In the genomic region with DNA sequence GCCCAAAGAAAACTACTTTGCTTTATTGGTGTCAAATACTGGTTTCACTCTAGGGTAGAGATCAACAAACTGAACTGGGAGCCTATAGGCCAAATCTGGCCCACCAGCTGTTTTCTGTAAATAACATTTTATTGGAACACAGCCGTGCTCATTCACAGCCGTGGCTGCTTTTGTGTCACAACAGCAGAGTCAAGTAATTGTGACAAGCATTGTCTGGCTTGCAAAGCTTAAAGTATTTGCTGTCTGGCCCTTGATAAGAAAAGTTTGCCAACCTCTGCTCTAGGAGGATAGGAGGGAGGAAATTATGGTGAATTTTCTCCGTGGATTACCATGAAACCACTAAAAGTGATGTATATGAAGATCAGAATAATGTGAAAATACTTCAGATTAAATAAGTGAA, we compare ENCODE assay signal across 1 cellular context.
A peak's percentile ranks its signal among the peaks of the same experiment; 100 is the strongest.
TF ChIP-seq lines count a peak whose summit lies in the region.

No MANE protein-coding gene starts in this region.

TF ChIP-seq in K562, 482 proteins besides CTCF, POLR2A, EP300 and RAD21 (continued from another document):
- TF ChIP-seq, protein P1, sequence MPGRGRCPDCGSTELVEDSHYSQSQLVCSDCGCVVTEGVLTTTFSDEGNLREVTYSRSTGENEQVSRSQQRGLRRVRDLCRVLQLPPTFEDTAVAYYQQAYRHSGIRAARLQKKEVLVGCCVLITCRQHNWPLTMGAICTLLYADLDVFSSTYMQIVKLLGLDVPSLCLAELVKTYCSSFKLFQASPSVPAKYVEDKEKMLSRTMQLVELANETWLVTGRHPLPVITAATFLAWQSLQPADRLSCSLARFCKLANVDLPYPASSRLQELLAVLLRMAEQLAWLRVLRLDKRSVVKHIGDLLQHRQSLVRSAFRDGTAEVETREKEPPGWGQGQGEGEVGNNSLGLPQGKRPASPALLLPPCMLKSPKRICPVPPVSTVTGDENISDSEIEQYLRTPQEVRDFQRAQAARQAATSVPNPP (IDR thresholded peaks at IDR 0.05; ENCODE audit: borderline replicate concordance, insufficient read depth, insufficient read length), result no peak
- TF ChIP-seq RAD51 (IDR thresholded peaks at IDR 0.05; ENCODE audit: borderline replicate concordance, low read depth) (no peak), TAF1 (IDR thresholded peaks at IDR 0.05; ENCODE audit: control insufficient read depth, extremely low read depth, insufficient read depth, low read length, severe bottlenecking) (no peak), TRIM24 (IDR thresholded peaks at IDR 0.05) (peak in 1 of 2 experiments; percentile 58; a peak in 1 of 4 replicates), KAT8 (IDR thresholded peaks at IDR 0.05; ENCODE audit: low read depth) (no peak), MECOM (CRISPR knock-in tag; IDR thresholded peaks at IDR 0.05) (no peak), CHCHD3 (CRISPR knock-in tag; IDR thresholded peaks at IDR 0.05) (no peak), SOX6 (IDR thresholded peaks at IDR 0.05) (peak; percentile 85), CBFA2T3 (IDR thresholded peaks at IDR 0.05) (peak; percentile 83), KLF6 (CRISPR knock-in tag; IDR thresholded peaks at IDR 0.05; ENCODE audit: borderline replicate concordance) (no peak), ZC3H4 (CRISPR knock-in tag; IDR thresholded peaks at IDR 0.05; ENCODE audit: borderline replicate concordance) (no peak), KDM5B (IDR thresholded peaks at IDR 0.05; ENCODE audit: insufficient replicate concordance, low read depth, low read length) (no peak), CHD2 (IDR thresholded peaks at IDR 0.05; ENCODE audit: low read depth, low read length) (no peak), NCOR1 (IDR thresholded peaks at IDR 0.05) (peak; percentile 57), TCF3 (CRISPR knock-in tag; IDR thresholded peaks at IDR 0.05) (peak; percentile 86), ERF (CRISPR knock-in tag; IDR thresholded peaks at IDR 0.05) (no peak), MTA2 (IDR thresholded peaks at IDR 0.05; ENCODE audit: low read depth) (peak; percentile 57)
- TF ChIP-seq, protein P2, sequence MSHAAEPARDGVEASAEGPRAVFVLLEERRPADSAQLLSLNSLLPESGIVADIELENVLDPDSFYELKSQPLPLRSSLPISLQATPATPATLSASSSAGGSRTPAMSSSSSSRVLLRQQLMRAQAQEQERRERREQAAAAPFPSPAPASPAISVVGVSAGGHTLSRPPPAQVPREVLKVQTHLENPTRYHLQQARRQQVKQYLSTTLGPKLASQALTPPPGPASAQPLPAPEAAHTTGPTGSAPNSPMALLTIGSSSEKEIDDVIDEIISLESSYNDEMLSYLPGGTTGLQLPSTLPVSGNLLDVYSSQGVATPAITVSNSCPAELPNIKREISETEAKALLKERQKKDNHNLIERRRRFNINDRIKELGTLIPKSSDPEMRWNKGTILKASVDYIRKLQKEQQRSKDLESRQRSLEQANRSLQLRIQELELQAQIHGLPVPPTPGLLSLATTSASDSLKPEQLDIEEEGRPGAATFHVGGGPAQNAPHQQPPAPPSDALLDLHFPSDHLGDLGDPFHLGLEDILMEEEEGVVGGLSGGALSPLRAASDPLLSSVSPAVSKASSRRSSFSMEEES (CRISPR knock-in tag; IDR thresholded peaks at IDR 0.05), result no peak
- TF ChIP-seq, protein P3, sequence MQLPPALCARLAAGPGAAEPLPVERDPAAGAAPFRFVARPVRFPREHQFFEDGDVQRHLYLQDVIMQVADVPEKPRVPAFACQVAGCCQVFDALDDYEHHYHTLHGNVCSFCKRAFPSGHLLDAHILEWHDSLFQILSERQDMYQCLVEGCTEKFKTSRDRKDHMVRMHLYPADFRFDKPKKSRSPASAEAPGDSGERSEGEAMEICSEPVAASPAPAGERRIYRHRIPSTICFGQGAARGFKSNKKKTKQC (CRISPR knock-in tag; IDR thresholded peaks at IDR 0.05), result no peak
- TF ChIP-seq, protein P4, sequence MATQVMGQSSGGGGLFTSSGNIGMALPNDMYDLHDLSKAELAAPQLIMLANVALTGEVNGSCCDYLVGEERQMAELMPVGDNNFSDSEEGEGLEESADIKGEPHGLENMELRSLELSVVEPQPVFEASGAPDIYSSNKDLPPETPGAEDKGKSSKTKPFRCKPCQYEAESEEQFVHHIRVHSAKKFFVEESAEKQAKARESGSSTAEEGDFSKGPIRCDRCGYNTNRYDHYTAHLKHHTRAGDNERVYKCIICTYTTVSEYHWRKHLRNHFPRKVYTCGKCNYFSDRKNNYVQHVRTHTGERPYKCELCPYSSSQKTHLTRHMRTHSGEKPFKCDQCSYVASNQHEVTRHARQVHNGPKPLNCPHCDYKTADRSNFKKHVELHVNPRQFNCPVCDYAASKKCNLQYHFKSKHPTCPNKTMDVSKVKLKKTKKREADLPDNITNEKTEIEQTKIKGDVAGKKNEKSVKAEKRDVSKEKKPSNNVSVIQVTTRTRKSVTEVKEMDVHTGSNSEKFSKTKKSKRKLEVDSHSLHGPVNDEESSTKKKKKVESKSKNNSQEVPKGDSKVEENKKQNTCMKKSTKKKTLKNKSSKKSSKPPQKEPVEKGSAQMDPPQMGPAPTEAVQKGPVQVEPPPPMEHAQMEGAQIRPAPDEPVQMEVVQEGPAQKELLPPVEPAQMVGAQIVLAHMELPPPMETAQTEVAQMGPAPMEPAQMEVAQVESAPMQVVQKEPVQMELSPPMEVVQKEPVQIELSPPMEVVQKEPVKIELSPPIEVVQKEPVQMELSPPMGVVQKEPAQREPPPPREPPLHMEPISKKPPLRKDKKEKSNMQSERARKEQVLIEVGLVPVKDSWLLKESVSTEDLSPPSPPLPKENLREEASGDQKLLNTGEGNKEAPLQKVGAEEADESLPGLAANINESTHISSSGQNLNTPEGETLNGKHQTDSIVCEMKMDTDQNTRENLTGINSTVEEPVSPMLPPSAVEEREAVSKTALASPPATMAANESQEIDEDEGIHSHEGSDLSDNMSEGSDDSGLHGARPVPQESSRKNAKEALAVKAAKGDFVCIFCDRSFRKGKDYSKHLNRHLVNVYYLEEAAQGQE (CRISPR knock-in tag; IDR thresholded peaks at IDR 0.05; ENCODE audit: low read depth), result no peak
- TF ChIP-seq, protein P5, sequence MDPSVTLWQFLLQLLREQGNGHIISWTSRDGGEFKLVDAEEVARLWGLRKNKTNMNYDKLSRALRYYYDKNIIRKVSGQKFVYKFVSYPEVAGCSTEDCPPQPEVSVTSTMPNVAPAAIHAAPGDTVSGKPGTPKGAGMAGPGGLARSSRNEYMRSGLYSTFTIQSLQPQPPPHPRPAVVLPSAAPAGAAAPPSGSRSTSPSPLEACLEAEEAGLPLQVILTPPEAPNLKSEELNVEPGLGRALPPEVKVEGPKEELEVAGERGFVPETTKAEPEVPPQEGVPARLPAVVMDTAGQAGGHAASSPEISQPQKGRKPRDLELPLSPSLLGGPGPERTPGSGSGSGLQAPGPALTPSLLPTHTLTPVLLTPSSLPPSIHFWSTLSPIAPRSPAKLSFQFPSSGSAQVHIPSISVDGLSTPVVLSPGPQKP (CRISPR knock-in tag; IDR thresholded peaks at IDR 0.05), result no peak
